36 cellular contexts compared by ENCODE assay signal in the genomic region with DNA sequence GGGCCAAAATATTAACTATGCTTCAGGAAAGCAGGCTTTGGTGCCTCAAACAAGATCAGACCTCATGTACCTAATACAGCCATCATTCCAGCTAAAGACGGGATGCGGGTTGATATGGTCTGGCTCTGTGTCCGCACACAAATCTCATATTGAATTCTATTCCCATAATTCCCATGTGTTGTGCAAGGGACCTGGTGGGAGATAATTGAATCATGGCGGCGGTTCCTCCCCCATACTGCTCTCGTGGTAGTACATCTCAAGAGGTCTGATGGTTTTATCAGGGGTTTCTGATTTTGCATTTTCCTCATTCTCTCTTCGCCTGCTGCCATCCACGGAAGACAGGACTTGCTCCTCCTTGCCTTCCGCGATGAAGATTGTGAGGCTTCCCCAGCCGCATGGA. TPM values are rescaled to one million over a fixed set of nuclear protein-coding genes. Genes with fewer than 3 reads are reported as not detected.
"Had no signal": no experiment of that assay in that cellular context is flagged by ENCODE, and none has a peak within 500 bp of the region (broad histone marks: within the 10 kb centered on the region; RNA-seq: fewer than 3 reads in every experiment).

No MANE protein-coding gene starts in this region.

- H3K4me3 ChIP-seq: adrenal gland, ascending aorta, breast epithelium, cardiac muscle cell, coronary artery, dorsolateral prefrontal cortex, esophagus muscularis mucosa, gastrocnemius medialis had no signal

- ATAC-seq: activated CD4-positive, CD25-positive, alpha-beta regulatory T cell treated with anti-CD3 and anti-CD28 coated beads, Interleukin-2, amount 50 U/mL, for 24 hours; activated CD8-positive, alpha-beta T cell treated with anti-CD3 and anti-CD28 coated beads for 36 hours; activated naive CD8-positive, alpha-beta T cell treated with anti-CD3 and anti-CD28 coated beads, Interleukin-2, amount 50 U/mL, for 24 hours; foreskin keratinocyte; gastrocnemius medialis; T-helper 17 cell had no signal

- H3K27me3 Mint-ChIP-seq: activated B cell treated with CpG ODN at 0.5 μM for 24 hours; activated CD8-positive, alpha-beta T cell treated with anti-CD3 and anti-CD28 coated beads for 36 hours; activated naive CD4-positive, alpha-beta T cell treated with anti-CD3 and anti-CD28 coated beads, Interleukin-2, amount 50 U/mL, for 24 hours; activated naive CD8-positive, alpha-beta T cell treated with anti-CD3 and anti-CD28 coated beads for 36 hours; activated naive CD8-positive, alpha-beta T cell treated with anti-CD3 and anti-CD28 coated beads, Interleukin-2, amount 50 U/mL, for 24 hours; central memory CD8-positive, alpha-beta T cell; T-helper 17 cell had no signal

- H3K27ac Mint-ChIP-seq: activated B cell treated with CpG ODN at 0.5 μM for 24 hours; activated CD8-positive, alpha-beta T cell treated with anti-CD3 and anti-CD28 coated beads for 36 hours; activated naive CD4-positive, alpha-beta T cell treated with anti-CD3 and anti-CD28 coated beads for 36 hours; activated naive CD8-positive, alpha-beta T cell treated with anti-CD3 and anti-CD28 coated beads for 36 hours; activated naive CD8-positive, alpha-beta T cell treated with anti-CD3 and anti-CD28 coated beads, Interleukin-2, amount 50 U/mL, for 24 hours; activated T-helper 1 cell treated with anti-CD3 and anti-CD28 coated beads, Interleukin-12 subunit alpha, Interleukin-12 subunit beta, Interleukin-2, Interleukin-4 antibody, amounts not matched to agents 30 ng/mL and 10 ng/mL and 1 ng/mL, durations not matched to agents 14 hours and 24 hours and 36 hours; activated T-helper 2 cell treated with anti-CD3 and anti-CD28 coated beads, Interferon-gamma antibody, Interleukin-2, Interleukin-4, amounts not matched to agents 10 μg/mL and 5 μg/mL and 100 μg/mL, durations not matched to agents 14 hours and 24 hours and 36 hours; brain; dendritic cell treated with granulocyte-macrophage colony-stimulating factor and Interleukin-4, amounts not matched to agents 40 ng/mL and 50 ng/mL, for 4 days; endodermal cell; T-helper 17 cell; T-helper 2 cell treated with Interferon-gamma antibody and Interleukin-4, amounts not matched to agents 5 μg/mL and 100 μg/mL, for 36 hours had no signal

- H3K36me3 ChIP-seq: adrenal gland, ascending aorta, breast epithelium, cardiac muscle cell, esophagus muscularis mucosa, gastrocnemius medialis, WERI-Rb-1 had no signal

- H3K36me3 Mint-ChIP-seq: activated naive CD4-positive, alpha-beta T cell treated with anti-CD3 and anti-CD28 coated beads, Interleukin-2, amount 50 U/mL, for 24 hours; activated naive CD8-positive, alpha-beta T cell treated with anti-CD3 and anti-CD28 coated beads for 36 hours; brain had no signal

- H3K27ac ChIP-seq: adrenal gland, ascending aorta, breast epithelium, cardiac muscle cell, coronary artery, dorsolateral prefrontal cortex, esophagus muscularis mucosa, foreskin keratinocyte, gastrocnemius medialis, WERI-Rb-1 had no signal

- H3K9me3 Mint-ChIP-seq: activated B cell treated with CpG ODN at 0.5 μM for 24 hours; activated CD8-positive, alpha-beta T cell treated with anti-CD3 and anti-CD28 coated beads for 36 hours; activated naive CD4-positive, alpha-beta T cell treated with anti-CD3 and anti-CD28 coated beads for 36 hours; activated naive CD4-positive, alpha-beta T cell treated with anti-CD3 and anti-CD28 coated beads, Interleukin-2, amount 50 U/mL, for 24 hours; activated naive CD8-positive, alpha-beta T cell treated with anti-CD3 and anti-CD28 coated beads for 36 hours; activated naive CD8-positive, alpha-beta T cell treated with anti-CD3 and anti-CD28 coated beads, Interleukin-2, amount 50 U/mL, for 24 hours; activated T-helper 1 cell treated with anti-CD3 and anti-CD28 coated beads, Interleukin-12 subunit alpha, Interleukin-12 subunit beta, Interleukin-2, Interleukin-4 antibody, amounts not matched to agents 30 ng/mL and 10 ng/mL and 1 ng/mL, durations not matched to agents 14 hours and 24 hours and 36 hours; activated T-helper 2 cell treated with anti-CD3 and anti-CD28 coated beads, Interferon-gamma antibody, Interleukin-2, Interleukin-4, amounts not matched to agents 10 μg/mL and 5 μg/mL and 100 μg/mL, durations not matched to agents 14 hours and 24 hours and 36 hours; brain; central memory CD8-positive, alpha-beta T cell; dendritic cell treated with granulocyte-macrophage colony-stimulating factor and Interleukin-4, amounts not matched to agents 40 ng/mL and 50 ng/mL, for 4 days; endodermal cell; T-helper 2 cell treated with Interferon-gamma antibody and Interleukin-4, amounts not matched to agents 5 μg/mL and 100 μg/mL, for 36 hours had no signal

- H3K4me1 ChIP-seq: breast epithelium, foreskin keratinocyte had no signal

- H3K4me3 Mint-ChIP-seq: activated B cell treated with CpG ODN at 0.5 μM for 24 hours; activated CD8-positive, alpha-beta T cell treated with anti-CD3 and anti-CD28 coated beads for 36 hours; activated naive CD4-positive, alpha-beta T cell treated with anti-CD3 and anti-CD28 coated beads for 36 hours; activated naive CD8-positive, alpha-beta T cell treated with anti-CD3 and anti-CD28 coated beads for 36 hours; activated naive CD8-positive, alpha-beta T cell treated with anti-CD3 and anti-CD28 coated beads, Interleukin-2, amount 50 U/mL, for 24 hours; dendritic cell treated with granulocyte-macrophage colony-stimulating factor and Interleukin-4, amounts not matched to agents 40 ng/mL and 50 ng/mL, for 4 days; endodermal cell; T-helper 17 cell had no signal

- H3K9me3 ChIP-seq: adrenal gland, ascending aorta, breast epithelium, esophagus muscularis mucosa, gastrocnemius medialis had no signal

- DNase-seq: activated B cell treated with CpG ODN at 0.5 μM for 24 hours; activated CD4-positive, alpha-beta T cell treated with anti-CD3 and anti-CD28 coated beads for 48 hours; activated CD4-positive, alpha-beta T cell treated with anti-CD3 and anti-CD28 coated beads, Interleukin-2, amount 50 U/mL, for 1 hour; activated CD4-positive, alpha-beta T cell treated with anti-CD3 and anti-CD28 coated beads, Interleukin-2, amount 50 U/mL, for 48 hours; activated CD8-positive, alpha-beta memory T cell treated with anti-CD3 and anti-CD28 coated beads for 24 hours; activated CD8-positive, alpha-beta T cell treated with anti-CD3 and anti-CD28 coated beads for 36 hours; activated effector memory CD4-positive, alpha-beta T cell treated with anti-CD3 and anti-CD28 coated beads, Interleukin-2, amount 50 U/mL, for 16 hours; activated naive CD4-positive, alpha-beta T cell treated with anti-CD3 and anti-CD28 coated beads for 36 hours; activated naive CD8-positive, alpha-beta T cell treated with anti-CD3 and anti-CD28 coated beads for 36 hours; activated naive CD8-positive, alpha-beta T cell treated with anti-CD3 and anti-CD28 coated beads, Interleukin-2, amount 50 U/mL, for 24 hours; activated T-cell treated with anti-CD3 and anti-CD28 coated beads, Interleukin-2, amount 50 U/mL, for 48 hours; adrenal gland; dorsolateral prefrontal cortex; effector memory CD4-positive, alpha-beta T cell; endodermal cell; erythroblast; foreskin keratinocyte; gastrocnemius medialis; glutamatergic neuron; T-helper 1 cell; T-helper 17 cell; T1000; WERI-Rb-1 had no signal

RNA-seq across cellular contexts. Expression of gene CHST6, which starts 19.1 kb away (rescaled TPM):
- total RNA-seq: activated CD8-positive, alpha-beta T cell treated with anti-CD3 and anti-CD28 coated beads for 36 hours; activated naive CD4-positive, alpha-beta T cell treated with anti-CD3 and anti-CD28 coated beads for 36 hours; activated T-helper 1 cell treated with anti-CD3 and anti-CD28 coated beads, Interleukin-12 subunit alpha, Interleukin-12 subunit beta, Interleukin-2, Interleukin-4 antibody, amounts not matched to agents 30 ng/mL and 10 ng/mL and 1 ng/mL, durations not matched to agents 14 hours and 24 hours and 36 hours; activated T-helper 2 cell treated with anti-CD3 and anti-CD28 coated beads, Interferon-gamma antibody, Interleukin-2, Interleukin-4, amounts not matched to agents 10 μg/mL and 5 μg/mL and 100 μg/mL, durations not matched to agents 14 hours and 24 hours and 36 hours; T-helper 17 cell had no signal

RNA-seq across cellular contexts. Expression of gene CHST5, which starts 21.6 kb away (rescaled TPM):
- total RNA-seq: activated CD8-positive, alpha-beta T cell treated with anti-CD3 and anti-CD28 coated beads for 36 hours; activated naive CD8-positive, alpha-beta T cell treated with anti-CD3 and anti-CD28 coated beads for 36 hours; activated T-helper 1 cell treated with anti-CD3 and anti-CD28 coated beads, Interleukin-12 subunit alpha, Interleukin-12 subunit beta, Interleukin-2, Interleukin-4 antibody, amounts not matched to agents 30 ng/mL and 10 ng/mL and 1 ng/mL, durations not matched to agents 14 hours and 24 hours and 36 hours; activated T-helper 2 cell treated with anti-CD3 and anti-CD28 coated beads, Interferon-gamma antibody, Interleukin-2, Interleukin-4, amounts not matched to agents 10 μg/mL and 5 μg/mL and 100 μg/mL, durations not matched to agents 14 hours and 24 hours and 36 hours; ascending aorta; esophagus muscularis mucosa had no signal
- polyA plus RNA-seq: cardiac muscle cell, foreskin keratinocyte had no signal
